Comparison of ENCODE assay signal across 9 cellular contexts in the genomic region with DNA sequence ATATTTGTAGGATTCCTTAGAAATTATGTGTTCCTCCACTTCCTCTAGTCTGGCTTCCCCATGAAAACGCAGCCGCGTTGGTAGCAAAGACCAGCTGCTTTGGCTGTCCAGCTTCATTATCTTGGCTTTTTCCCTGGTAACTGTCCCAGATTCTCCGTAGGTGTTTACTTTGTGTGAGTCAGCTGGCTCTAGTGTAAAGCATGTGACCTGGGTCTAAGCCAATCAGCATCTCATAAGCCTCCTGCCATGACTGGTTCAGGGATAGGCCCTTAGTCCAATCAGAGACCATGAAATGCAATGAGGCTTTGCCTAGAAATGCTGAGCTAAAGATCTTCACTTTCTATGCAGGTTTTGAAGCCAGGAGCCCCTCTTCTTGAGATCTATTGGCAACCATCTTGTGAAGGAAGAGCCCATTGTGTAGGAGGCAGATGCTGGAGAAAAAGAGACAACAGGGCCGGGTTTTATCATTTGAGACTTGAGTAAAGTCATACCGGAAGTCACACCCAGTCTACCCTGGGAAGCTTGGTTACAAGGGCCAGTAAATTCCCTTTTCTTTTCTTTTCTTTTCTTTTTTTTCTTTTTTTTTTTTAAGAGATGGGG.
DNase-seq lines count a peak whose midpoint lies in the region; ATAC-seq and TF ChIP-seq lines count a peak whose summit lies in the region.
"Had no signal": no experiment of that assay in that cellular context is flagged by ENCODE, and none has a peak within 500 bp of the region (broad histone marks: within the 10 kb centered on the region; RNA-seq: fewer than 3 reads in every experiment).

No MANE protein-coding gene starts in this region.

- ATAC-seq in heart left ventricle (peak; percentile 90 to 99 (median 96)), GM18502 (IDR thresholded peaks at IDR 0.05; ENCODE audit: poor library complexity, unreplicated experiment) (no peak), GM21723 (IDR thresholded peaks at IDR 0.05; ENCODE audit: unreplicated experiment) (no peak), natural killer cell (no peak)
- no peak for ATAC-seq in activated CD8-positive, alpha-beta T cell treated with anti-CD3 and anti-CD28 coated beads for 36 hours

- no peak overlapping the region for H3K4me3 Mint-ChIP-seq in activated CD8-positive, alpha-beta T cell treated with anti-CD3 and anti-CD28 coated beads for 36 hours
- no peak overlapping the region for H3K4me3 Mint-ChIP-seq in natural killer cell

- TF ChIP-seq CTCF in heart left ventricle (IDR thresholded peaks at IDR 0.05) (no peak), natural killer cell (IDR thresholded peaks at IDR 0.05) (no peak)
- TF ChIP-seq CTCF in activated CD8-positive, alpha-beta T cell treated with anti-CD3 and anti-CD28 coated beads for 36 hours (IDR thresholded peaks at IDR 0.05) = no peak

- no peaks in the 10 kb centered on the region; the same call in 1 of the 2 replicates for H3K9me3 ChIP-seq in SJCRH30 (replicated peaks)
- peaks cover 0 to 5% (median 0%) of the 10 kb centered on the region in 12 donors for H3K9me3 ChIP-seq in heart left ventricle
- H3K9me3 ChIP-seq in skeletal muscle satellite cell (replicated peaks; ENCODE audit: low read length) = no peaks in the 10 kb centered on the region

- H3K36me3 ChIP-seq in SJCRH30 (no peaks in the 10 kb centered on the region), heart left ventricle (no peaks in the 10 kb centered on the region), skeletal muscle satellite cell (ENCODE audit: insufficient read depth, low read length) (no peaks in the 10 kb centered on the region)

- POLR2A ChIA-PET in activated CD8-positive, alpha-beta T cell treated with anti-CD3 and anti-CD28 coated beads for 36 hours (lab: Charles Lee) = interaction anchor here (0.7 kb wide), 1 partner anchor 10 kb away, joined by 3 read pairs; no protein-coding TSS in a partner anchor

- TF ChIP-seq POLR2A in heart left ventricle (IDR thresholded peaks at IDR 0.05) = no peak

- peak overlapping the region; percentile 22; the same call in 1 of the 2 replicates for H3K4me3 ChIP-seq in SJCRH30
- no peak overlapping the region for H3K4me3 ChIP-seq in heart left ventricle
- no peak overlapping the region for H3K4me3 ChIP-seq in skeletal muscle satellite cell (ENCODE audit: low read length)

- 39 to 53% (median 45%) methylated on average over 6 of the region's 6 CpGs for WGBS in heart left ventricle, 4 donors

- H3K27me3 ChIP-seq in SJCRH30 = no peaks in the 10 kb centered on the region
- H3K27me3 ChIP-seq in heart left ventricle = no peaks in the 10 kb centered on the region
- H3K27me3 ChIP-seq in skeletal muscle satellite cell (ENCODE audit: control insufficient read depth, insufficient read depth, low read length) = no peaks in the 10 kb centered on the region

- H3K27me3 Mint-ChIP-seq in activated CD8-positive, alpha-beta T cell treated with anti-CD3 and anti-CD28 coated beads for 36 hours = peaks cover 2% of the 10 kb centered on the region
- H3K27me3 Mint-ChIP-seq in natural killer cell (ENCODE audit: low read depth in 2 of 2) = peaks cover 9 to 16% of the 10 kb centered on the region in 2 donors

- H3K4me1 Mint-ChIP-seq in activated CD8-positive, alpha-beta T cell treated with anti-CD3 and anti-CD28 coated beads for 36 hours (ENCODE audit: low read depth) = peaks cover 11% of the 10 kb centered on the region
- H3K4me1 Mint-ChIP-seq in natural killer cell = peaks cover 0 to 3% of the 10 kb centered on the region in 2 donors

- H3K4me1 ChIP-seq in SJCRH30 = no peaks in the 10 kb centered on the region; the same call in 1 of the 2 replicates
- peaks cover 0 to 24% (median 4%) of the 10 kb centered on the region in 12 donors for H3K4me1 ChIP-seq in heart left ventricle
- peaks cover 10% of the 10 kb centered on the region for H3K4me1 ChIP-seq in skeletal muscle satellite cell (ENCODE audit: control insufficient read depth, insufficient read depth, low read length)

- DNase-seq in HCEC 1CT (peak; percentile 92), SJCRH30 (peak; percentile 53 to 74), heart left ventricle (peak in 4 of 5 donors; percentile 54 to 65 (median 56)), natural killer cell (no peak)
- no peak for DNase-seq in activated CD8-positive, alpha-beta T cell treated with anti-CD3 and anti-CD28 coated beads for 36 hours

- H3K36me3 Mint-ChIP-seq in activated CD8-positive, alpha-beta T cell treated with anti-CD3 and anti-CD28 coated beads for 36 hours (ENCODE audit: low read depth) = no peaks in the 10 kb centered on the region
- peaks cover 4% of the 10 kb centered on the region for H3K36me3 Mint-ChIP-seq in natural killer cell

- no peak overlapping the region for H3K9ac ChIP-seq in skeletal muscle satellite cell (ENCODE audit: low read depth, low read length)

- CTCF ChIA-PET in activated CD8-positive, alpha-beta T cell treated with anti-CD3 and anti-CD28 coated beads for 36 hours (lab: Charles Lee) = interaction anchor here (1.3 kb wide), 1 partner anchor 387 kb away, joined by 3 read pairs; no protein-coding TSS in a partner anchor

- no peak overlapping the region for H3K27ac ChIP-seq in SJCRH30
- peak overlapping the region in 6 of 12 donors; percentile 22 to 73 (median 37) for H3K27ac ChIP-seq in heart left ventricle
- H3K27ac ChIP-seq: HL-60 had no signal

- peak overlapping the region; percentile 28 for H3K4me2 ChIP-seq in skeletal muscle satellite cell (ENCODE audit: low read length)

- intact Hi-C loops in heart left ventricle (cut with DNase I) (no loop called here), natural killer cell (cut with micrococcal nuclease) (no loop called here)
- intact Hi-C loops in activated CD8-positive, alpha-beta T cell treated with anti-CD3 and anti-CD28 coated beads for 36 hours (cut with micrococcal nuclease) = no loop called here

- peaks cover 4% of the 10 kb centered on the region for H3K9me3 Mint-ChIP-seq in activated CD8-positive, alpha-beta T cell treated with anti-CD3 and anti-CD28 coated beads for 36 hours
- H3K9me3 Mint-ChIP-seq in natural killer cell = peaks cover 0 to 4% of the 10 kb centered on the region in 2 donors

- no peak overlapping the region for H3K27ac Mint-ChIP-seq in activated CD8-positive, alpha-beta T cell treated with anti-CD3 and anti-CD28 coated beads for 36 hours
- no peak overlapping the region for H3K27ac Mint-ChIP-seq in natural killer cell

Comparison
In these comparisons a context has a peak if more than half of its experiments do, and no peak if none do; other contexts are left out.
1. DNase-seq: peak in HCEC 1CT (single experiment), SJCRH30 (2 of 2) and heart left ventricle (4 of 5); none in activated CD8-positive, alpha-beta T cell treated with anti-CD3 and anti-CD28 coated beads for 36 hours (single experiment) and natural killer cell (single experiment).
2. ATAC-seq: peak in heart left ventricle (4 of 4); none in GM18502 (single experiment), GM21723 (single experiment), activated CD8-positive, alpha-beta T cell treated with anti-CD3 and anti-CD28 coated beads for 36 hours (single experiment) and natural killer cell (0 of 3).